Comparison of ENCODE assay signal across 10 cellular contexts in genomic region chr11:65473275-65473860, GRCh38. TPM values are rescaled to one million over a fixed set of nuclear protein-coding genes. Genes with fewer than 3 reads are reported as not detected.
DNase-seq lines count a peak whose midpoint lies in the region; ATAC-seq and TF ChIP-seq lines count a peak whose summit lies in the region.
"Had no signal": no experiment of that assay in that cellular context is flagged by ENCODE, and none has a peak within 500 bp of the region (broad histone marks: within the 10 kb centered on the region; RNA-seq: fewer than 3 reads in every experiment).

No MANE protein-coding gene starts in this region.

- ATAC-seq in naive thymus-derived CD4-positive, alpha-beta T cell: no peak
- ATAC-seq in HG02840 (IDR thresholded peaks at IDR 0.05; ENCODE audit: low FRiP score, unreplicated experiment): no peak

- peaks cover 8 to 14% of the 10 kb centered on the region in 2 donors for H3K4me1 ChIP-seq in breast epithelium
- H3K4me1 ChIP-seq in naive thymus-derived CD4-positive, alpha-beta T cell (ENCODE audit: control insufficient read depth in 2 of 2, insufficient read depth in 2 of 2, low read length in 2 of 2): peaks cover 16 to 26% of the 10 kb centered on the region in 2 donors

- peaks cover 11 to 40% (median 23%) of the 10 kb centered on the region in 7 donors for H3K4me1 Mint-ChIP-seq in naive thymus-derived CD4-positive, alpha-beta T cell
- H3K4me1 Mint-ChIP-seq in activated CD4-positive, alpha-beta T cell treated with anti-CD3 and anti-CD28 coated beads, Interleukin-2, amount 10 ng/mL, durations not matched to agents 7 days and 5 days: peaks cover 39% of the 10 kb centered on the region

- H3K9me3 ChIP-seq in breast epithelium: no peaks in the 10 kb centered on the region
- H3K9me3 ChIP-seq in naive thymus-derived CD4-positive, alpha-beta T cell (ENCODE audit: control insufficient read depth in 2 of 3, low read length in 3 of 3): no peaks in the 10 kb centered on the region

- H3K27me3 ChIP-seq in breast epithelium: no peaks in the 10 kb centered on the region
- H3K27me3 ChIP-seq in naive thymus-derived CD4-positive, alpha-beta T cell (ENCODE audit: control insufficient read depth in 2 of 2, insufficient read depth in 2 of 2, low read length in 2 of 2): no peaks in the 10 kb centered on the region

- no peaks in the 10 kb centered on the region for H3K36me3 ChIP-seq in breast epithelium
- H3K36me3 ChIP-seq in naive thymus-derived CD4-positive, alpha-beta T cell (ENCODE audit: control insufficient read depth in 2 of 3, insufficient read depth in 3 of 3, low read length in 3 of 3): no peaks in the 10 kb centered on the region

- H3K27ac ChIP-seq in 22Rv1: peak overlapping the region; percentile 97
- peak overlapping the region; percentile 94 to 95 for H3K27ac ChIP-seq in breast epithelium
- no peak overlapping the region for H3K27ac ChIP-seq in naive thymus-derived CD4-positive, alpha-beta T cell (ENCODE audit: low read depth, low read length)

- intact Hi-C loops in breast epithelium (cut with DNase I; ENCODE audit: low total_unique reads): no loop called here
- intact Hi-C loops in naive thymus-derived CD4-positive, alpha-beta T cell (cut with micrococcal nuclease): loop anchor here in 1 of 2 donors (2.0 kb wide), 1 partner anchor 19 kb away; no protein-coding TSS in a partner anchor

- TF ChIP-seq CTCF in 22Rv1 (IDR thresholded peaks at IDR 0.05) (no peak), breast epithelium (IDR thresholded peaks at IDR 0.05) (no peak)

- POLR2A ChIA-PET in naive thymus-derived CD4-positive, alpha-beta T cell (lab: Charles Lee): interaction anchor here (0.9 to 18.6 kb wide), 9 partner anchors 8 to 57 kb away, joined by 3 to 1164 read pairs (median 12); partner anchors contain the start of genes MALAT1 and NEAT1
- POLR2A ChIA-PET in activated CD4-positive, alpha-beta T cell treated with anti-CD3 and anti-CD28 coated beads, Interleukin-2, amount 10 ng/mL, durations not matched to agents 7 days and 5 days (lab: Charles Lee): interaction anchor here (2.8 kb wide), 1 partner anchor 54 kb away, joined by 16 read pairs; no protein-coding TSS in a partner anchor

- TF ChIP-seq POLR2A in breast epithelium (IDR thresholded peaks at IDR 0.05): no peak

- H3K9me3 Mint-ChIP-seq in naive thymus-derived CD4-positive, alpha-beta T cell: no peaks in the 10 kb centered on the region
- no peaks in the 10 kb centered on the region for H3K9me3 Mint-ChIP-seq in activated CD4-positive, alpha-beta T cell treated with anti-CD3 and anti-CD28 coated beads, Interleukin-2, amount 10 ng/mL, durations not matched to agents 7 days and 5 days
- H3K9me3 Mint-ChIP-seq: activated naive CD8-positive, alpha-beta T cell treated with anti-CD3 and anti-CD28 coated beads, Interleukin-2, amount 10 ng/mL, durations not matched to agents 7 days and 5 days had no signal

- no peaks in the 10 kb centered on the region for H3K27me3 Mint-ChIP-seq in naive thymus-derived CD4-positive, alpha-beta T cell
- H3K27me3 Mint-ChIP-seq in activated CD4-positive, alpha-beta T cell treated with anti-CD3 and anti-CD28 coated beads, Interleukin-2, amount 10 ng/mL, durations not matched to agents 7 days and 5 days: no peaks in the 10 kb centered on the region
- H3K27me3 Mint-ChIP-seq: activated naive CD8-positive, alpha-beta T cell treated with anti-CD3 and anti-CD28 coated beads, Interleukin-2, amount 10 ng/mL, durations not matched to agents 7 days and 5 days had no signal

- H3K4me3 Mint-ChIP-seq in naive thymus-derived CD4-positive, alpha-beta T cell: no peak overlapping the region
- H3K4me3 Mint-ChIP-seq in activated CD4-positive, alpha-beta T cell treated with anti-CD3 and anti-CD28 coated beads, Interleukin-2, amount 10 ng/mL, durations not matched to agents 7 days and 5 days: no peak overlapping the region
- H3K4me3 Mint-ChIP-seq: activated naive CD8-positive, alpha-beta T cell treated with anti-CD3 and anti-CD28 coated beads, Interleukin-2, amount 10 ng/mL, durations not matched to agents 7 days and 5 days had no signal

- DNase-seq in HCEC 1CT (peak; percentile 28), breast epithelium (ENCODE audit: low spot score in 2 of 2) (no peak), medulla oblongata (ENCODE audit: extremely low spot score) (no peak), GF-D8 (lab: John Stamatoyannopoulos, UW) (no peak)
- no peak for DNase-seq in naive thymus-derived CD4-positive, alpha-beta T cell
- DNase-seq in activated CD4-positive, alpha-beta T cell treated with anti-CD3 and anti-CD28 coated beads, Interleukin-2, amount 10 ng/mL, durations not matched to agents 7 days and 5 days: no peak
- DNase-seq: activated naive CD8-positive, alpha-beta T cell treated with anti-CD3 and anti-CD28 coated beads, Interleukin-2, amount 10 ng/mL, durations not matched to agents 7 days and 5 days; NCI-H1694 treated with DMSO at 0.1 percent for 48 hours had no signal

- H3K36me3 Mint-ChIP-seq in naive thymus-derived CD4-positive, alpha-beta T cell: no peaks in the 10 kb centered on the region
- no peaks in the 10 kb centered on the region for H3K36me3 Mint-ChIP-seq in activated CD4-positive, alpha-beta T cell treated with anti-CD3 and anti-CD28 coated beads, Interleukin-2, amount 10 ng/mL, durations not matched to agents 7 days and 5 days (ENCODE audit: low read depth)

- H3K27ac Mint-ChIP-seq in naive thymus-derived CD4-positive, alpha-beta T cell: peak overlapping the region in 7 of 9 donors; percentile 22 to 100 (median 97)
- H3K27ac Mint-ChIP-seq in activated CD4-positive, alpha-beta T cell treated with anti-CD3 and anti-CD28 coated beads, Interleukin-2, amount 10 ng/mL, durations not matched to agents 7 days and 5 days: no peak overlapping the region

- CTCF ChIA-PET in naive thymus-derived CD4-positive, alpha-beta T cell (lab: Charles Lee): interaction anchor here (0.6 to 3.7 kb wide), 6 partner anchors 24 to 135 kb away, joined by 5 to 42 read pairs (median 10); partner anchors contain the start of gene MALAT1
- CTCF ChIA-PET in activated CD4-positive, alpha-beta T cell treated with anti-CD3 and anti-CD28 coated beads, Interleukin-2, amount 10 ng/mL, durations not matched to agents 7 days and 5 days (lab: Charles Lee): interaction anchor here (1.8 to 10.2 kb wide), 2 partner anchors 17 to 94 kb away, joined by 6 to 119 read pairs; no protein-coding TSS in a partner anchor

- H3K4me3 ChIP-seq in breast epithelium: no peak overlapping the region
- no peak overlapping the region for H3K4me3 ChIP-seq in naive thymus-derived CD4-positive, alpha-beta T cell (ENCODE audit: low read length)

RNA-seq across cellular contexts. Expression of gene MALAT1, which starts 25.5 kb away (rescaled TPM):
- total RNA-seq in breast epithelium: over 10,000 TPM; 14,217 to 22,312 (median 18,959) TPM
- total RNA-seq in naive thymus-derived CD4-positive, alpha-beta T cell: over 10,000 TPM in 4 of 5 experiments, 1,000 to 10,000 TPM in 1; 8,375 to 32,234 (median 31,408) TPM
- polyA plus RNA-seq in naive thymus-derived CD4-positive, alpha-beta T cell: 1,000 to 10,000 TPM in 1 of 2 donors, 100 to 1,000 TPM in 1; 734 to 5,106 TPM
- total RNA-seq in activated CD4-positive, alpha-beta T cell treated with anti-CD3 and anti-CD28 coated beads, Interleukin-2, amount 10 ng/mL, durations not matched to agents 7 days and 5 days: 1,000 to 10,000 TPM; 7,183 to 8,252 TPM

RNA-seq across cellular contexts. Expression of gene NEAT1, which starts 50.8 kb away (rescaled TPM):
- 100 to 1,000 TPM; 323 to 391 (median 351) TPM for total RNA-seq in breast epithelium
- total RNA-seq in naive thymus-derived CD4-positive, alpha-beta T cell: 1,000 to 10,000 TPM in 1 of 5 experiments, 100 to 1,000 TPM in 4; 358 to 1,454 (median 414) TPM
- polyA plus RNA-seq in naive thymus-derived CD4-positive, alpha-beta T cell: 1 to 10 TPM; 2.5 to 2.6 TPM
- 100 to 1,000 TPM; 463 to 610 TPM for total RNA-seq in activated CD4-positive, alpha-beta T cell treated with anti-CD3 and anti-CD28 coated beads, Interleukin-2, amount 10 ng/mL, durations not matched to agents 7 days and 5 days

RNA-seq across cellular contexts. Expression of gene SCYL1, which starts 51.5 kb away (rescaled TPM):
- total RNA-seq in breast epithelium: 10 to 100 TPM; 74.1 to 83.4 (median 83.2) TPM
- total RNA-seq in naive thymus-derived CD4-positive, alpha-beta T cell: 10 to 100 TPM; 63.2 to 79.8 (median 70.4) TPM
- 10 to 100 TPM; 27.0 to 69.1 TPM for polyA plus RNA-seq in naive thymus-derived CD4-positive, alpha-beta T cell
- 10 to 100 TPM; 59.1 to 62.1 TPM for total RNA-seq in activated CD4-positive, alpha-beta T cell treated with anti-CD3 and anti-CD28 coated beads, Interleukin-2, amount 10 ng/mL, durations not matched to agents 7 days and 5 days
